ENCODE assay signal across 19 cellular contexts in genomic region chr3:30738605-30739004, GRCh38.
"Had no signal": no experiment of that assay in that cellular context is flagged by ENCODE, and none has a peak within 500 bp of the region (broad histone marks: within the 10 kb centered on the region; RNA-seq: fewer than 3 reads in every experiment).

No MANE protein-coding gene starts in this region.

- H3K27me3 Mint-ChIP-seq: dendritic cell treated with granulocyte-macrophage colony-stimulating factor and Interleukin-4, amounts not matched to agents 40 ng/mL and 50 ng/mL, for 4 days; naive thymus-derived CD8-positive, alpha-beta T cell had no signal

- ATAC-seq: gastroesophageal sphincter; left lobe of liver; naive thymus-derived CD8-positive, alpha-beta T cell; upper lobe of right lung had no signal

- DNase-seq: esophagus squamous epithelium; foreskin fibroblast; glutamatergic neuron; islet precursor cell; mucosa of descending colon; naive thymus-derived CD8-positive, alpha-beta T cell; sigmoid colon; small intestine; stimulated activated CD4-positive, alpha-beta T cell treated with anti-CD3 and anti-CD28 coated beads, Interleukin-12 subunit alpha, Interleukin-12 subunit beta, amount 100 ng/mL, for 4 hours; stimulated activated naive CD4-positive, alpha-beta T cell treated with Interleukin-2 at 50 U/mL for 16 hours; testis; upper lobe of right lung had no signal

- H3K27me3 ChIP-seq: esophagus squamous epithelium, gastroesophageal sphincter, neutrophil, right atrium auricular region, sigmoid colon, testis, tibial nerve, upper lobe of right lung, vagina had no signal

- H3K4me3 ChIP-seq: esophagus squamous epithelium, gastroesophageal sphincter, mucosa of descending colon, right atrium auricular region, sigmoid colon, testis, tibial nerve, upper lobe of right lung, vagina had no signal

- H3K36me3 Mint-ChIP-seq: naive thymus-derived CD8-positive, alpha-beta T cell had no signal

- H3K9me3 Mint-ChIP-seq: dendritic cell treated with granulocyte-macrophage colony-stimulating factor and Interleukin-4, amounts not matched to agents 40 ng/mL and 50 ng/mL, for 4 days; naive thymus-derived CD8-positive, alpha-beta T cell had no signal

- H3K4me3 Mint-ChIP-seq: dendritic cell treated with granulocyte-macrophage colony-stimulating factor and Interleukin-4, amounts not matched to agents 40 ng/mL and 50 ng/mL, for 4 days; naive thymus-derived CD8-positive, alpha-beta T cell had no signal

- H3K27ac Mint-ChIP-seq: dendritic cell treated with granulocyte-macrophage colony-stimulating factor and Interleukin-4, amounts not matched to agents 40 ng/mL and 50 ng/mL, for 4 days had no signal

- H3K36me3 ChIP-seq: esophagus squamous epithelium, gastroesophageal sphincter, neutrophil, right atrium auricular region, sigmoid colon, tibial nerve, upper lobe of right lung, vagina had no signal

- H3K27ac ChIP-seq: esophagus squamous epithelium, gastroesophageal sphincter, right atrium auricular region, sigmoid colon, testis, tibial nerve, upper lobe of right lung, vagina had no signal
